1 cellular context compared by ENCODE assay signal in the genomic region with DNA sequence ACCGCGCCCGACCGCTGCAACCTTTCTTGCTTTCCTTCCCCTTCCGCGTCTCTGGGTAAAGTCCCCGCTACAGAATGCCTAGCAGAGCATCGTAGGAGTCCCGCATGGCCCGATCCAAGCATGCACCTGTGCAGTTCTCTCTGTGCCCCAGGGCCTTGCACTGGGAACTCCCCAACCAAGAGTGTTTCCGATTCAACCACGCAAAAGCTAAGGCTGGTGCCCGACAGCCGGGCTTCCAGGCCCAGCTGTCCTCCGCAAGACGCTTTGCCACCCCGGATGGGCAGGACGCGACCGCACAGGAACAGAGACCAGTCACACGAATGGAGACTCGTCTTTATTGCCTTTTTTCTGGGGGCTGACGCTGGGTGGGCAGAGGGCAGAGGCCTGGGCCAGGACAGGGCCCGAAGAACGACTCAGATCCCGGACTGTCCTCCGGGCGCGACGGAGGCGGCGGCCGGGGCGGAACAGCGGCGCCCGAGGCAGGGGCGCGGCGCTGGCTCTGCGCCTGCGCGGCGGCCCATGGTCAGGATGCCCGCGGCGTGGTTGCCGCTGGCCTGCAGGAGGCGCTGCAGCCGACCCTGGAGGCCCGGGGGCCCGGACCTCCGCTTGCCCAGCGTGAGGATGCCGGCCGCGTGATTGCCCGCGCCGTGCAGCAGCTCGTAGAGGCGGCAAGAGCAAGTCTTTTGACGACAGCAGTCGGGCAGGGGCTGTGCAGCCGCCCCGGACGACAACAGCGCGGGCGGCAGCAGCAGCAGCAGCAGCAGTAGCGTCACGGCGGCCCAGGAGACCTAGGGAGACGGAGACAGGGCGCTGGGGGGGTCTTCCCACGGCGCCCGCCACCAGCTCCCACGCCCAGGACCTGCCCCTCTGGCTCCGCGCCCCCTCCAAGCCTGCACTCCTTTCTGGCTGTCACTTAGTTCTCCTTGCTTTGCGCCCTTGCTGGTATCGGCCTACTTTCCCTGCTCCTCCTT.
TF ChIP-seq lines count a peak whose summit lies in the region.

No MANE protein-coding gene starts in this region.

TF ChIP-seq in HepG2, 621 proteins besides CTCF, POLR2A, EP300 and RAD21 (continued from another document and continues in another):
- TF ChIP-seq ZNF607 (CRISPR knock-in tag; IDR thresholded peaks at IDR 0.05; ENCODE audit: borderline replicate concordance) (peak; percentile 87), MTA3 (CRISPR knock-in tag; IDR thresholded peaks at IDR 0.05) (no peak; the same call in 1 of the 2 replicates), ZNF878 (CRISPR knock-in tag; IDR thresholded peaks at IDR 0.05) (no peak), ZNF10 (CRISPR knock-in tag; IDR thresholded peaks at IDR 0.05; ENCODE audit: borderline replicate concordance, low read depth) (peak; percentile 58; the same call in 1 of the 2 replicates), ZNF839 (CRISPR knock-in tag; IDR thresholded peaks at IDR 0.05; ENCODE audit: borderline replicate concordance) (no peak; the same call in 1 of the 2 replicates), ZNF773 (CRISPR knock-in tag; IDR thresholded peaks at IDR 0.05; ENCODE audit: borderline replicate concordance) (peak; percentile 72), ZNF614 (CRISPR knock-in tag; IDR thresholded peaks at IDR 0.05; ENCODE audit: borderline replicate concordance) (peak; percentile 42; the same call in 1 of the 2 replicates), NR2F6 (IDR thresholded peaks at IDR 0.05) (no peak), NR2F6 (CRISPR knock-in tag; IDR thresholded peaks at IDR 0.05) (peak; percentile 61), ARNT2 (CRISPR knock-in tag; IDR thresholded peaks at IDR 0.05; ENCODE audit: low read depth) (peak; percentile 98), CENPT (CRISPR knock-in tag; IDR thresholded peaks at IDR 0.05; ENCODE audit: low read depth) (peak; percentile 73; the same call in 1 of the 2 replicates), PHB2 (IDR thresholded peaks at IDR 0.05; ENCODE audit: partially characterized antibody) (no peak), ZNF136 (CRISPR knock-in tag; IDR thresholded peaks at IDR 0.05; ENCODE audit: low read depth) (peak; percentile 46), SMC3 (IDR thresholded peaks at IDR 0.05; ENCODE audit: low read length) (no peak), NFYB (CRISPR knock-in tag; IDR thresholded peaks at IDR 0.05) (no peak), KAT2B (IDR thresholded peaks at IDR 0.05; ENCODE audit: borderline replicate concordance, low read depth, low read length) (no peak), ZNF274 (CRISPR knock-in tag; IDR thresholded peaks at IDR 0.05) (peak; percentile 95), ZNF383 (CRISPR knock-in tag; IDR thresholded peaks at IDR 0.05; ENCODE audit: borderline replicate concordance) (peak; percentile 37; the same call in 1 of the 2 replicates), CREB1 (IDR thresholded peaks at IDR 0.05) (no peak), CREB1 (CRISPR knock-in tag; IDR thresholded peaks at IDR 0.05) (no peak), CBFB (CRISPR knock-in tag; IDR thresholded peaks at IDR 0.05) (peak; percentile 81), CSRNP2 (CRISPR knock-in tag; conservative IDR thresholded peaks at IDR 0.05; ENCODE audit: low read depth) (no peak), ZKSCAN1 (IDR thresholded peaks at IDR 0.05; ENCODE audit: low read length) (no peak), MXD4 (CRISPR knock-in tag; IDR thresholded peaks at IDR 0.05) (peak; percentile 16), MIXL1 (CRISPR knock-in tag; IDR thresholded peaks at IDR 0.05) (no peak), ZNF672 (CRISPR knock-in tag; IDR thresholded peaks at IDR 0.05) (no peak), RARA (CRISPR knock-in tag; IDR thresholded peaks at IDR 0.05) (peak; percentile 19; the same call in 1 of the 2 replicates), ZNF207 (IDR thresholded peaks at IDR 0.05; ENCODE audit: borderline replicate concordance) (no peak), PAF1 (CRISPR knock-in tag; IDR thresholded peaks at IDR 0.05) (no peak), ZNF382 (CRISPR knock-in tag; IDR thresholded peaks at IDR 0.05; ENCODE audit: borderline replicate concordance) (no peak), HNRNPK (IDR thresholded peaks at IDR 0.05; ENCODE audit: low read depth, low read length, poor library complexity, severe bottlenecking) (peak; percentile 64), HOXA5 (CRISPR knock-in tag; IDR thresholded peaks at IDR 0.05) (peak; percentile 70), CEBPG (CRISPR knock-in tag; IDR thresholded peaks at IDR 0.05) (no peak), MAF1 (CRISPR knock-in tag; IDR thresholded peaks at IDR 0.05; ENCODE audit: borderline replicate concordance) (peak; percentile 48; the same call in 1 of the 2 replicates), NFE2L2 (IDR thresholded peaks at IDR 0.05; ENCODE audit: low read length) (no peak), GPBP1L1 (CRISPR knock-in tag; IDR thresholded peaks at IDR 0.05) (no peak), ZSCAN21 (CRISPR knock-in tag; IDR thresholded peaks at IDR 0.05; ENCODE audit: borderline replicate concordance) (peak; percentile 97; the same call in 1 of the 2 replicates), ZNF761 (CRISPR knock-in tag; conservative IDR thresholded peaks at IDR 0.05) (peak; percentile 59; the same call in 1 of the 2 replicates), ZNF616 (CRISPR knock-in tag; IDR thresholded peaks at IDR 0.05; ENCODE audit: low read depth) (peak; percentile 70; the same call in 1 of the 2 replicates), IRF2 (CRISPR knock-in tag; IDR thresholded peaks at IDR 0.05) (no peak), SAP130 (CRISPR knock-in tag; IDR thresholded peaks at IDR 0.05; ENCODE audit: low read depth) (peak; percentile 87), MED13 (CRISPR knock-in tag; IDR thresholded peaks at IDR 0.05) (peak; percentile 62; the same call in 1 of the 2 replicates)
- TF ChIP-seq, protein P1, sequence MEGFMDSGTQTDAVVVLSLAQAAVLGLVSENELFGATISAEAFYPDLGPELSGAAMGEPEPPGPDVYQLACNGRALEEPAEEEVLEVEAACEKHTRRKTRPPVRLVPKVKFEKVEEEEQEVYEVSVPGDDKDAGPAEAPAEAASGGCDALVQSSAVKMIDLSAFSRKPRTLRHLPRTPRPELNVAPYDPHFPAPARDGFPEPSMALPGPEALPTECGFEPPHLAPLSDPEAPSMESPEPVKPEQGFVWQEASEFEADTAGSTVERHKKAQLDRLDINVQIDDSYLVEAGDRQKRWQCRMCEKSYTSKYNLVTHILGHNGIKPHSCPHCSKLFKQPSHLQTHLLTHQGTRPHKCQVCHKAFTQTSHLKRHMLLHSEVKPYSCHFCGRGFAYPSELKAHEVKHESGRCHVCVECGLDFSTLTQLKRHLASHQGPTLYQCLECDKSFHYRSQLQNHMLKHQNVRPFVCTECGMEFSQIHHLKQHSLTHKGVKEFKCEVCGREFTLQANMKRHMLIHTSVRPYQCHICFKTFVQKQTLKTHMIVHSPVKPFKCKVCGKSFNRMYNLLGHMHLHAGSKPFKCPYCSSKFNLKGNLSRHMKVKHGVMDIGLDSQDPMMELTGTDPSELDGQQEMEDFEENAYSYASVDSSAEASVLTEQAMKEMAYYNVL (CRISPR knock-in tag; IDR thresholded peaks at IDR 0.05; ENCODE audit: borderline replicate concordance): peak; percentile 13; the same call in 1 of the 2 replicates
- TF ChIP-seq, protein P2, sequence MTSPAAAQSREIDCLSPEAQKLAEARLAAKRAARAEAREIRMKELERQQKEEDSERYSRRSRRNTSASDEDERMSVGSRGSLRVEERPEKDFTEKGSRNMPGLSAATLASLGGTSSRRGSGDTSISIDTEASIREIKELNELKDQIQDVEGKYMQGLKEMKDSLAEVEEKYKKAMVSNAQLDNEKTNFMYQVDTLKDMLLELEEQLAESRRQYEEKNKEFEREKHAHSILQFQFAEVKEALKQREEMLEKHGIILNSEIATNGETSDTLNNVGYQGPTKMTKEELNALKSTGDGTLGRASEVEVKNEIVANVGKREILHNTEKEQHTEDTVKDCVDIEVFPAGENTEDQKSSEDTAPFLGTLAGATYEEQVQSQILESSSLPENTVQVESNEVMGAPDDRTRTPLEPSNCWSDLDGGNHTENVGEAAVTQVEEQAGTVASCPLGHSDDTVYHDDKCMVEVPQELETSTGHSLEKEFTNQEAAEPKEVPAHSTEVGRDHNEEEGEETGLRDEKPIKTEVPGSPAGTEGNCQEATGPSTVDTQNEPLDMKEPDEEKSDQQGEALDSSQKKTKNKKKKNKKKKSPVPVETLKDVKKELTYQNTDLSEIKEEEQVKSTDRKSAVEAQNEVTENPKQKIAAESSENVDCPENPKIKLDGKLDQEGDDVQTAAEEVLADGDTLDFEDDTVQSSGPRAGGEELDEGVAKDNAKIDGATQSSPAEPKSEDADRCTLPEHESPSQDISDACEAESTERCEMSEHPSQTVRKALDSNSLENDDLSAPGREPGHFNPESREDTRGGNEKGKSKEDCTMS (CRISPR knock-in tag; conservative IDR thresholded peaks at IDR 0.05): no peak; the same call in 1 of the 2 replicates
- TF ChIP-seq, protein P3, sequence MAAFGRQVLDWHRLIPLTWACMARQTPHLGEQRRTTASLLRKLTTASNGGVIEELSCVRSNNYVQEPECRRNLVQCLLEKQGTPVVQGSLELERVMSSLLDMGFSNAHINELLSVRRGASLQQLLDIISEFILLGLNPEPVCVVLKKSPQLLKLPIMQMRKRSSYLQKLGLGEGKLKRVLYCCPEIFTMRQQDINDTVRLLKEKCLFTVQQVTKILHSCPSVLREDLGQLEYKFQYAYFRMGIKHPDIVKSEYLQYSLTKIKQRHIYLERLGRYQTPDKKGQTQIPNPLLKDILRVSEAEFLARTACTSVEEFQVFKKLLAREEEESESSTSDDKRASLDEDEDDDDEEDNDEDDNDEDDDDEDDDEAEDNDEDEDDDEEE (CRISPR knock-in tag; IDR thresholded peaks at IDR 0.05): peak; percentile 71; the same call in 1 of the 2 replicates
- TF ChIP-seq, protein P4, sequence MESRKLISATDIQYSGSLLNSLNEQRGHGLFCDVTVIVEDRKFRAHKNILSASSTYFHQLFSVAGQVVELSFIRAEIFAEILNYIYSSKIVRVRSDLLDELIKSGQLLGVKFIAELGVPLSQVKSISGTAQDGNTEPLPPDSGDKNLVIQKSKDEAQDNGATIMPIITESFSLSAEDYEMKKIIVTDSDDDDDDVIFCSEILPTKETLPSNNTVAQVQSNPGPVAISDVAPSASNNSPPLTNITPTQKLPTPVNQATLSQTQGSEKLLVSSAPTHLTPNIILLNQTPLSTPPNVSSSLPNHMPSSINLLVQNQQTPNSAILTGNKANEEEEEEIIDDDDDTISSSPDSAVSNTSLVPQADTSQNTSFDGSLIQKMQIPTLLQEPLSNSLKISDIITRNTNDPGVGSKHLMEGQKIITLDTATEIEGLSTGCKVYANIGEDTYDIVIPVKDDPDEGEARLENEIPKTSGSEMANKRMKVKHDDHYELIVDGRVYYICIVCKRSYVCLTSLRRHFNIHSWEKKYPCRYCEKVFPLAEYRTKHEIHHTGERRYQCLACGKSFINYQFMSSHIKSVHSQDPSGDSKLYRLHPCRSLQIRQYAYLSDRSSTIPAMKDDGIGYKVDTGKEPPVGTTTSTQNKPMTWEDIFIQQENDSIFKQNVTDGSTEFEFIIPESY (CRISPR knock-in tag; IDR thresholded peaks at IDR 0.05): peak; percentile 7
- TF ChIP-seq, protein P5, sequence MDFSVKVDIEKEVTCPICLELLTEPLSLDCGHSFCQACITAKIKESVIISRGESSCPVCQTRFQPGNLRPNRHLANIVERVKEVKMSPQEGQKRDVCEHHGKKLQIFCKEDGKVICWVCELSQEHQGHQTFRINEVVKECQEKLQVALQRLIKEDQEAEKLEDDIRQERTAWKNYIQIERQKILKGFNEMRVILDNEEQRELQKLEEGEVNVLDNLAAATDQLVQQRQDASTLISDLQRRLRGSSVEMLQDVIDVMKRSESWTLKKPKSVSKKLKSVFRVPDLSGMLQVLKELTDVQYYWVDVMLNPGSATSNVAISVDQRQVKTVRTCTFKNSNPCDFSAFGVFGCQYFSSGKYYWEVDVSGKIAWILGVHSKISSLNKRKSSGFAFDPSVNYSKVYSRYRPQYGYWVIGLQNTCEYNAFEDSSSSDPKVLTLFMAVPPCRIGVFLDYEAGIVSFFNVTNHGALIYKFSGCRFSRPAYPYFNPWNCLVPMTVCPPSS (IDR thresholded peaks at IDR 0.05): no peak
- TF ChIP-seq, protein P6, sequence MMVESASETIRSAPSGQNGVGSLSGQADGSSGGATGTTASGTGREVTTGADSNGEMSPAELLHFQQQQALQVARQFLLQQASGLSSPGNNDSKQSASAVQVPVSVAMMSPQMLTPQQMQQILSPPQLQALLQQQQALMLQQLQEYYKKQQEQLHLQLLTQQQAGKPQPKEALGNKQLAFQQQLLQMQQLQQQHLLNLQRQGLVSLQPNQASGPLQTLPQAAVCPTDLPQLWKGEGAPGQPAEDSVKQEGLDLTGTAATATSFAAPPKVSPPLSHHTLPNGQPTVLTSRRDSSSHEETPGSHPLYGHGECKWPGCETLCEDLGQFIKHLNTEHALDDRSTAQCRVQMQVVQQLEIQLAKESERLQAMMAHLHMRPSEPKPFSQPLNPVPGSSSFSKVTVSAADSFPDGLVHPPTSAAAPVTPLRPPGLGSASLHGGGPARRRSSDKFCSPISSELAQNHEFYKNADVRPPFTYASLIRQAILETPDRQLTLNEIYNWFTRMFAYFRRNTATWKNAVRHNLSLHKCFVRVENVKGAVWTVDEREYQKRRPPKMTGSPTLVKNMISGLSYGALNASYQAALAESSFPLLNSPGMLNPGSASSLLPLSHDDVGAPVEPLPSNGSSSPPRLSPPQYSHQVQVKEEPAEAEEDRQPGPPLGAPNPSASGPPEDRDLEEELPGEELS (CRISPR knock-in tag; IDR thresholded peaks at IDR 0.05): no peak; the same call in 1 of the 2 replicates
- TF ChIP-seq, protein P7, sequence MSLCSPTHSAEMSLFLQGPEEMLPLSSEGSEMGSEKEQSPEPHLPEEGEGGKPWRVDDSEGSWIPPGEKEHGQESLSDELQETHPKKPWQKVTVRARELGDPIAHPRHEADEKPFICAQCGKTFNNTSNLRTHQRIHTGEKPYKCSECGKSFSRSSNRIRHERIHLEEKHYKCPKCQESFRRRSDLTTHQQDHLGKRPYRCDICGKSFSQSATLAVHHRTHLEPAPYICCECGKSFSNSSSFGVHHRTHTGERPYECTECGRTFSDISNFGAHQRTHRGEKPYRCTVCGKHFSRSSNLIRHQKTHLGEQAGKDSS (CRISPR knock-in tag; IDR thresholded peaks at IDR 0.05; ENCODE audit: borderline replicate concordance, low read depth): peak; percentile 70; the same call in 1 of the 2 replicates
